ENCODE assay signal across 2 cellular contexts in the genomic region with DNA sequence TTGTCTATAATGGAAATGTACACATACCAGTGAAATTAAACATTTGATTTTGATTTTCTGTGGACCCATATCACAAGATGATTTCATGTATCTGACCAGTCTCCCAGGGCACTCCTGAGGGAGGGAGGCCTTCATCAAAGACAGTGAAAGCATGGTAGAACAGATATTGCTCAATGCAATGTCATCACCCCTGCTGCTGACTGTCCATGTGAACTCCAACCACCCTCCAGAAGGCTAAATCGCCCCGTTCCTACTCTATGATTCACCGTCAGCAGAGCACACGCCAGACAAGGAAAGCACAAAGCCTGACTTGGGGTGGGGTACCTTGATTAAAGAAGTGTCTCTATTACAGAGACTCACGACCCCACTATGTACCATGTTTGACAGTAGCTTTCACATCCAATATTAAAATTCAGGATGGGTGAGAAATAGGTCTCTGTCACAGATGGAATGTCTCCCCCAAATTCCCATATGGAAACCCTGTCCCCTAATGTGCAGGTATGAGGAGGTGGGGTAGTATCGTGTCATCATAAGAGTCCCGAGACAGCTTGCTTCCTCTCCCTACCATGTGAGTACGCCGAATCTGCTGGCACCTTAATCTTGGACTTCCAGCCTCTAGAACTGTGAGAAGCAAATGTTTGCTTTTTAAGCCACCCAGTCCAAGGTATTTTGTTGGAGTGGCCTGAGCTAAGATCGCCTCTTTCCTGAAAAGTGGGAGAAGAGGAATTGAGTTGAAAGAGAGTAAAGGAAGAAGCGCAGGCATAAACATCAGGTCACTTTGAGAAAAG.
A peak's percentile ranks its signal among the peaks of the same experiment; 100 is the strongest.
TF ChIP-seq lines count a peak whose summit lies in the region.

No MANE protein-coding gene starts in this region.

TF ChIP-seq in A549, 52 proteins besides CTCF, POLR2A, EP300 and RAD21 (continued from another document):
- peak; percentile 44; the same call in 1 of the 2 replicates for TF ChIP-seq GATA3 (IDR thresholded peaks at IDR 0.05; ENCODE audit: borderline replicate concordance)
- TF ChIP-seq, protein P1, sequence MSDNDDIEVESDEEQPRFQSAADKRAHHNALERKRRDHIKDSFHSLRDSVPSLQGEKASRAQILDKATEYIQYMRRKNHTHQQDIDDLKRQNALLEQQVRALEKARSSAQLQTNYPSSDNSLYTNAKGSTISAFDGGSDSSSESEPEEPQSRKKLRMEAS (IDR thresholded peaks at IDR 0.05): peak; percentile 75
- TF ChIP-seq SMC3 (IDR thresholded peaks at IDR 0.05): peak; percentile 16; the same call in 1 of the 3 replicates
- TF ChIP-seq, protein P2, sequence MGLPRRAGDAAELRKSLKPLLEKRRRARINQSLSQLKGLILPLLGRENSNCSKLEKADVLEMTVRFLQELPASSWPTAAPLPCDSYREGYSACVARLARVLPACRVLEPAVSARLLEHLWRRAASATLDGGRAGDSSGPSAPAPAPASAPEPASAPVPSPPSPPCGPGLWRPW (IDR thresholded peaks at IDR 0.05): peak; percentile 44; the same call in 1 of the 2 replicates
- no peak for TF ChIP-seq HOXA7 (CRISPR knock-in tag; IDR thresholded peaks at IDR 0.05)
- peak; percentile 64; the same call in 1 of the 2 replicates for TF ChIP-seq JUNB (IDR thresholded peaks at IDR 0.05)
- peak; percentile 74 to 80; a peak in 4 of 5 replicates for TF ChIP-seq JUN (IDR thresholded peaks at IDR 0.05)
- TF ChIP-seq PHF8 (IDR thresholded peaks at IDR 0.05; ENCODE audit: borderline replicate concordance, low read depth): no peak
- TF ChIP-seq FOSL2 (IDR thresholded peaks at IDR 0.05): peak; percentile 46
- peak; percentile 59 for TF ChIP-seq FOSL2 (CRISPR knock-in tag; IDR thresholded peaks at IDR 0.05)
- TF ChIP-seq CHD4 (IDR thresholded peaks at IDR 0.05; ENCODE audit: borderline replicate concordance): no peak

TF ChIP-seq in K562, 482 proteins besides CTCF, POLR2A, EP300 and RAD21 (continues in another document):
- TF ChIP-seq, protein P3, sequence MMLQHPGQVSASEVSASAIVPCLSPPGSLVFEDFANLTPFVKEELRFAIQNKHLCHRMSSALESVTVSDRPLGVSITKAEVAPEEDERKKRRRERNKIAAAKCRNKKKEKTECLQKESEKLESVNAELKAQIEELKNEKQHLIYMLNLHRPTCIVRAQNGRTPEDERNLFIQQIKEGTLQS (IDR thresholded peaks at IDR 0.05): peak; percentile 64
- TF ChIP-seq, protein P3 (CRISPR knock-in tag; conservative IDR thresholded peaks at IDR 0.05): no peak
- TF ChIP-seq HMGN3 (IDR thresholded peaks at IDR 0.05; ENCODE audit: borderline replicate concordance, extremely low read depth, insufficient read length, low read depth, low read length) (no peak), ZKSCAN3 (CRISPR knock-in tag; IDR thresholded peaks at IDR 0.05) (no peak), RCOR1 (IDR thresholded peaks at IDR 0.05; ENCODE audit: borderline replicate concordance in 1 of 2, low read depth in 2 of 2, low read length in 2 of 2) (no peak), NFE2L1 (tag; IDR thresholded peaks at IDR 0.05; ENCODE audit: borderline replicate concordance, low read depth) (no peak), TAF9B (IDR thresholded peaks at IDR 0.05; ENCODE audit: partially characterized antibody) (no peak), NFXL1 (CRISPR knock-in tag; IDR thresholded peaks at IDR 0.05) (no peak), CEBPG (CRISPR knock-in tag; IDR thresholded peaks at IDR 0.05) (0 out of 2 replicates have a peak, but pooled peaks have one; percentile 39), CEBPG (tag; conservative IDR thresholded peaks at IDR 0.05 in 1 of 2, IDR thresholded peaks at IDR 0.05 in 1 of 2) (peak; percentile 69 to 83; a peak in 3 of 4 replicates), MTF1 (CRISPR knock-in tag; IDR thresholded peaks at IDR 0.05; ENCODE audit: borderline replicate concordance) (no peak), COPS2 (conservative IDR thresholded peaks at IDR 0.05) (no peak), ZNF24 (IDR thresholded peaks at IDR 0.05) (no peak), HDAC6 (IDR thresholded peaks at IDR 0.05; ENCODE audit: low read depth, low read length) (no peak), CREM (IDR thresholded peaks at IDR 0.05; ENCODE audit: low read depth) (peak; percentile 34; the same call in 1 of the 2 replicates), BRCA1 (IDR thresholded peaks at IDR 0.05) (no peak), BRCA1 (CRISPR knock-in tag; IDR thresholded peaks at IDR 0.05) (no peak), CBFA2T2 (conservative IDR thresholded peaks at IDR 0.05) (no peak), ZC3H8 (IDR thresholded peaks at IDR 0.05) (no peak), ZKSCAN1 (IDR thresholded peaks at IDR 0.05; ENCODE audit: low read depth, low read length) (no peak), ZNF764 (CRISPR knock-in tag; IDR thresholded peaks at IDR 0.05; ENCODE audit: low read depth) (no peak), CC2D1A (IDR thresholded peaks at IDR 0.05) (no peak), NFYB (IDR thresholded peaks at IDR 0.05; ENCODE audit: extremely low read depth, insufficient read length) (no peak), FOSL1 (tag; conservative IDR thresholded peaks at IDR 0.05) (peak; percentile 55)
- TF ChIP-seq, protein P4, sequence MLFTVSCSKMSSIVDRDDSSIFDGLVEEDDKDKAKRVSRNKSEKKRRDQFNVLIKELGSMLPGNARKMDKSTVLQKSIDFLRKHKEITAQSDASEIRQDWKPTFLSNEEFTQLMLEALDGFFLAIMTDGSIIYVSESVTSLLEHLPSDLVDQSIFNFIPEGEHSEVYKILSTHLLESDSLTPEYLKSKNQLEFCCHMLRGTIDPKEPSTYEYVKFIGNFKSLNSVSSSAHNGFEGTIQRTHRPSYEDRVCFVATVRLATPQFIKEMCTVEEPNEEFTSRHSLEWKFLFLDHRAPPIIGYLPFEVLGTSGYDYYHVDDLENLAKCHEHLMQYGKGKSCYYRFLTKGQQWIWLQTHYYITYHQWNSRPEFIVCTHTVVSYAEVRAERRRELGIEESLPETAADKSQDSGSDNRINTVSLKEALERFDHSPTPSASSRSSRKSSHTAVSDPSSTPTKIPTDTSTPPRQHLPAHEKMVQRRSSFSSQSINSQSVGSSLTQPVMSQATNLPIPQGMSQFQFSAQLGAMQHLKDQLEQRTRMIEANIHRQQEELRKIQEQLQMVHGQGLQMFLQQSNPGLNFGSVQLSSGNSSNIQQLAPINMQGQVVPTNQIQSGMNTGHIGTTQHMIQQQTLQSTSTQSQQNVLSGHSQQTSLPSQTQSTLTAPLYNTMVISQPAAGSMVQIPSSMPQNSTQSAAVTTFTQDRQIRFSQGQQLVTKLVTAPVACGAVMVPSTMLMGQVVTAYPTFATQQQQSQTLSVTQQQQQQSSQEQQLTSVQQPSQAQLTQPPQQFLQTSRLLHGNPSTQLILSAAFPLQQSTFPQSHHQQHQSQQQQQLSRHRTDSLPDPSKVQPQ (CRISPR knock-in tag; IDR thresholded peaks at IDR 0.05; ENCODE audit: borderline replicate concordance): no peak
- TF ChIP-seq, protein P5, sequence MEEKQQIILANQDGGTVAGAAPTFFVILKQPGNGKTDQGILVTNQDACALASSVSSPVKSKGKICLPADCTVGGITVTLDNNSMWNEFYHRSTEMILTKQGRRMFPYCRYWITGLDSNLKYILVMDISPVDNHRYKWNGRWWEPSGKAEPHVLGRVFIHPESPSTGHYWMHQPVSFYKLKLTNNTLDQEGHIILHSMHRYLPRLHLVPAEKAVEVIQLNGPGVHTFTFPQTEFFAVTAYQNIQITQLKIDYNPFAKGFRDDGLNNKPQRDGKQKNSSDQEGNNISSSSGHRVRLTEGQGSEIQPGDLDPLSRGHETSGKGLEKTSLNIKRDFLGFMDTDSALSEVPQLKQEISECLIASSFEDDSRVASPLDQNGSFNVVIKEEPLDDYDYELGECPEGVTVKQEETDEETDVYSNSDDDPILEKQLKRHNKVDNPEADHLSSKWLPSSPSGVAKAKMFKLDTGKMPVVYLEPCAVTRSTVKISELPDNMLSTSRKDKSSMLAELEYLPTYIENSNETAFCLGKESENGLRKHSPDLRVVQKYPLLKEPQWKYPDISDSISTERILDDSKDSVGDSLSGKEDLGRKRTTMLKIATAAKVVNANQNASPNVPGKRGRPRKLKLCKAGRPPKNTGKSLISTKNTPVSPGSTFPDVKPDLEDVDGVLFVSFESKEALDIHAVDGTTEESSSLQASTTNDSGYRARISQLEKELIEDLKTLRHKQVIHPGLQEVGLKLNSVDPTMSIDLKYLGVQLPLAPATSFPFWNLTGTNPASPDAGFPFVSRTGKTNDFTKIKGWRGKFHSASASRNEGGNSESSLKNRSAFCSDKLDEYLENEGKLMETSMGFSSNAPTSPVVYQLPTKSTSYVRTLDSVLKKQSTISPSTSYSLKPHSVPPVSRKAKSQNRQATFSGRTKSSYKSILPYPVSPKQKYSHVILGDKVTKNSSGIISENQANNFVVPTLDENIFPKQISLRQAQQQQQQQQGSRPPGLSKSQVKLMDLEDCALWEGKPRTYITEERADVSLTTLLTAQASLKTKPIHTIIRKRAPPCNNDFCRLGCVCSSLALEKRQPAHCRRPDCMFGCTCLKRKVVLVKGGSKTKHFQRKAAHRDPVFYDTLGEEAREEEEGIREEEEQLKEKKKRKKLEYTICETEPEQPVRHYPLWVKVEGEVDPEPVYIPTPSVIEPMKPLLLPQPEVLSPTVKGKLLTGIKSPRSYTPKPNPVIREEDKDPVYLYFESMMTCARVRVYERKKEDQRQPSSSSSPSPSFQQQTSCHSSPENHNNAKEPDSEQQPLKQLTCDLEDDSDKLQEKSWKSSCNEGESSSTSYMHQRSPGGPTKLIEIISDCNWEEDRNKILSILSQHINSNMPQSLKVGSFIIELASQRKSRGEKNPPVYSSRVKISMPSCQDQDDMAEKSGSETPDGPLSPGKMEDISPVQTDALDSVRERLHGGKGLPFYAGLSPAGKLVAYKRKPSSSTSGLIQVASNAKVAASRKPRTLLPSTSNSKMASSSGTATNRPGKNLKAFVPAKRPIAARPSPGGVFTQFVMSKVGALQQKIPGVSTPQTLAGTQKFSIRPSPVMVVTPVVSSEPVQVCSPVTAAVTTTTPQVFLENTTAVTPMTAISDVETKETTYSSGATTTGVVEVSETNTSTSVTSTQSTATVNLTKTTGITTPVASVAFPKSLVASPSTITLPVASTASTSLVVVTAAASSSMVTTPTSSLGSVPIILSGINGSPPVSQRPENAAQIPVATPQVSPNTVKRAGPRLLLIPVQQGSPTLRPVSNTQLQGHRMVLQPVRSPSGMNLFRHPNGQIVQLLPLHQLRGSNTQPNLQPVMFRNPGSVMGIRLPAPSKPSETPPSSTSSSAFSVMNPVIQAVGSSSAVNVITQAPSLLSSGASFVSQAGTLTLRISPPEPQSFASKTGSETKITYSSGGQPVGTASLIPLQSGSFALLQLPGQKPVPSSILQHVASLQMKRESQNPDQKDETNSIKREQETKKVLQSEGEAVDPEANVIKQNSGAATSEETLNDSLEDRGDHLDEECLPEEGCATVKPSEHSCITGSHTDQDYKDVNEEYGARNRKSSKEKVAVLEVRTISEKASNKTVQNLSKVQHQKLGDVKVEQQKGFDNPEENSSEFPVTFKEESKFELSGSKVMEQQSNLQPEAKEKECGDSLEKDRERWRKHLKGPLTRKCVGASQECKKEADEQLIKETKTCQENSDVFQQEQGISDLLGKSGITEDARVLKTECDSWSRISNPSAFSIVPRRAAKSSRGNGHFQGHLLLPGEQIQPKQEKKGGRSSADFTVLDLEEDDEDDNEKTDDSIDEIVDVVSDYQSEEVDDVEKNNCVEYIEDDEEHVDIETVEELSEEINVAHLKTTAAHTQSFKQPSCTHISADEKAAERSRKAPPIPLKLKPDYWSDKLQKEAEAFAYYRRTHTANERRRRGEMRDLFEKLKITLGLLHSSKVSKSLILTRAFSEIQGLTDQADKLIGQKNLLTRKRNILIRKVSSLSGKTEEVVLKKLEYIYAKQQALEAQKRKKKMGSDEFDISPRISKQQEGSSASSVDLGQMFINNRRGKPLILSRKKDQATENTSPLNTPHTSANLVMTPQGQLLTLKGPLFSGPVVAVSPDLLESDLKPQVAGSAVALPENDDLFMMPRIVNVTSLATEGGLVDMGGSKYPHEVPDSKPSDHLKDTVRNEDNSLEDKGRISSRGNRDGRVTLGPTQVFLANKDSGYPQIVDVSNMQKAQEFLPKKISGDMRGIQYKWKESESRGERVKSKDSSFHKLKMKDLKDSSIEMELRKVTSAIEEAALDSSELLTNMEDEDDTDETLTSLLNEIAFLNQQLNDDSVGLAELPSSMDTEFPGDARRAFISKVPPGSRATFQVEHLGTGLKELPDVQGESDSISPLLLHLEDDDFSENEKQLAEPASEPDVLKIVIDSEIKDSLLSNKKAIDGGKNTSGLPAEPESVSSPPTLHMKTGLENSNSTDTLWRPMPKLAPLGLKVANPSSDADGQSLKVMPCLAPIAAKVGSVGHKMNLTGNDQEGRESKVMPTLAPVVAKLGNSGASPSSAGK (IDR thresholded peaks at IDR 0.05): peak; percentile 33
- TF ChIP-seq, protein P6, sequence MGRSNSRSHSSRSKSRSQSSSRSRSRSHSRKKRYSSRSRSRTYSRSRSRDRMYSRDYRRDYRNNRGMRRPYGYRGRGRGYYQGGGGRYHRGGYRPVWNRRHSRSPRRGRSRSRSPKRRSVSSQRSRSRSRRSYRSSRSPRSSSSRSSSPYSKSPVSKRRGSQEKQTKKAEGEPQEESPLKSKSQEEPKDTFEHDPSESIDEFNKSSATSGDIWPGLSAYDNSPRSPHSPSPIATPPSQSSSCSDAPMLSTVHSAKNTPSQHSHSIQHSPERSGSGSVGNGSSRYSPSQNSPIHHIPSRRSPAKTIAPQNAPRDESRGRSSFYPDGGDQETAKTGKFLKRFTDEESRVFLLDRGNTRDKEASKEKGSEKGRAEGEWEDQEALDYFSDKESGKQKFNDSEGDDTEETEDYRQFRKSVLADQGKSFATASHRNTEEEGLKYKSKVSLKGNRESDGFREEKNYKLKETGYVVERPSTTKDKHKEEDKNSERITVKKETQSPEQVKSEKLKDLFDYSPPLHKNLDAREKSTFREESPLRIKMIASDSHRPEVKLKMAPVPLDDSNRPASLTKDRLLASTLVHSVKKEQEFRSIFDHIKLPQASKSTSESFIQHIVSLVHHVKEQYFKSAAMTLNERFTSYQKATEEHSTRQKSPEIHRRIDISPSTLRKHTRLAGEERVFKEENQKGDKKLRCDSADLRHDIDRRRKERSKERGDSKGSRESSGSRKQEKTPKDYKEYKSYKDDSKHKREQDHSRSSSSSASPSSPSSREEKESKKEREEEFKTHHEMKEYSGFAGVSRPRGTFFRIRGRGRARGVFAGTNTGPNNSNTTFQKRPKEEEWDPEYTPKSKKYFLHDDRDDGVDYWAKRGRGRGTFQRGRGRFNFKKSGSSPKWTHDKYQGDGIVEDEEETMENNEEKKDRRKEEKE (IDR thresholded peaks at IDR 0.05; ENCODE audit: borderline replicate concordance in 1 of 2, control insufficient read depth in 1 of 2, low read depth in 2 of 2, low read length in 1 of 2): no peak
- TF ChIP-seq, protein P7, sequence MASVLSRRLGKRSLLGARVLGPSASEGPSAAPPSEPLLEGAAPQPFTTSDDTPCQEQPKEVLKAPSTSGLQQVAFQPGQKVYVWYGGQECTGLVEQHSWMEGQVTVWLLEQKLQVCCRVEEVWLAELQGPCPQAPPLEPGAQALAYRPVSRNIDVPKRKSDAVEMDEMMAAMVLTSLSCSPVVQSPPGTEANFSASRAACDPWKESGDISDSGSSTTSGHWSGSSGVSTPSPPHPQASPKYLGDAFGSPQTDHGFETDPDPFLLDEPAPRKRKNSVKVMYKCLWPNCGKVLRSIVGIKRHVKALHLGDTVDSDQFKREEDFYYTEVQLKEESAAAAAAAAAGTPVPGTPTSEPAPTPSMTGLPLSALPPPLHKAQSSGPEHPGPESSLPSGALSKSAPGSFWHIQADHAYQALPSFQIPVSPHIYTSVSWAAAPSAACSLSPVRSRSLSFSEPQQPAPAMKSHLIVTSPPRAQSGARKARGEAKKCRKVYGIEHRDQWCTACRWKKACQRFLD (CRISPR knock-in tag; IDR thresholded peaks at IDR 0.05): no peak
- TF ChIP-seq, protein P8, sequence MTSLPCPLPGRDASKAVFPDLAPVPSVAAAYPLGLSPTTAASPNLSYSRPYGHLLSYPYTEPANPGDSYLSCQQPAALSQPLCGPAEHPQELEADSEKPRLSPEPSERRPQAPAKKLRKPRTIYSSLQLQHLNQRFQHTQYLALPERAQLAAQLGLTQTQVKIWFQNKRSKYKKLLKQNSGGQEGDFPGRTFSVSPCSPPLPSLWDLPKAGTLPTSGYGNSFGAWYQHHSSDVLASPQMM (CRISPR knock-in tag; IDR thresholded peaks at IDR 0.05): no peak
